Comparison of ENCODE assay signal across 11 cellular contexts in genomic region chr14:105864651-105865265, GRCh38.
A peak's percentile ranks its signal among the peaks of the same experiment; 100 is the strongest.
DNase-seq lines count a peak whose midpoint lies in the region; ATAC-seq and TF ChIP-seq lines count a peak whose summit lies in the region.
"Had no signal": no experiment of that assay in that cellular context is flagged by ENCODE, and none has a peak within 500 bp of the region (broad histone marks: within the 10 kb centered on the region; RNA-seq: fewer than 3 reads in every experiment).

No MANE protein-coding gene starts in this region.

- intact Hi-C loops in uterus (cut with DNase I; ENCODE audit: low total_unique reads) = no loop called here
- intact Hi-C loops in activated T-helper 1 cell treated with anti-CD3 and anti-CD28 coated beads, Interleukin-12 subunit alpha, Interleukin-12 subunit beta, Interleukin-2, Interleukin-4 antibody, amounts not matched to agents 30 ng/mL and 10 ng/mL and 1 ng/mL, durations not matched to agents 14 hours and 24 hours and 36 hours (cut with micrococcal nuclease) = loop anchor here (5.0 kb wide), 1 partner anchor 148 kb away; no protein-coding TSS in a partner anchor

- no peak overlapping the region for H3K27ac ChIP-seq in uterus

- H3K4me1 Mint-ChIP-seq in activated naive CD4-positive, alpha-beta T cell treated with anti-CD3 and anti-CD28 coated beads, Interleukin-2, amount 10 ng/mL, durations not matched to agents 7 days and 5 days = peaks cover 71% of the 10 kb centered on the region
- peaks cover 27% of the 10 kb centered on the region for H3K4me1 Mint-ChIP-seq in activated naive CD8-positive, alpha-beta T cell treated with anti-CD3 and anti-CD28 coated beads, Interleukin-2, amount 10 ng/mL, durations not matched to agents 7 days and 5 days
- H3K4me1 Mint-ChIP-seq in activated T-helper 1 cell treated with anti-CD3 and anti-CD28 coated beads, Interleukin-12 subunit alpha, Interleukin-12 subunit beta, Interleukin-2, Interleukin-4 antibody, amounts not matched to agents 30 ng/mL and 10 ng/mL and 1 ng/mL, durations not matched to agents 14 hours and 24 hours and 36 hours (ENCODE audit: low read depth) = peaks cover 33% of the 10 kb centered on the region
- H3K4me1 Mint-ChIP-seq: neural crest cell had no signal

- peaks cover 14% of the 10 kb centered on the region for H3K36me3 Mint-ChIP-seq in activated naive CD4-positive, alpha-beta T cell treated with anti-CD3 and anti-CD28 coated beads, Interleukin-2, amount 10 ng/mL, durations not matched to agents 7 days and 5 days
- peaks cover 1% of the 10 kb centered on the region for H3K36me3 Mint-ChIP-seq in activated naive CD8-positive, alpha-beta T cell treated with anti-CD3 and anti-CD28 coated beads, Interleukin-2, amount 10 ng/mL, durations not matched to agents 7 days and 5 days
- H3K36me3 Mint-ChIP-seq in activated T-helper 1 cell treated with anti-CD3 and anti-CD28 coated beads, Interleukin-12 subunit alpha, Interleukin-12 subunit beta, Interleukin-2, Interleukin-4 antibody, amounts not matched to agents 30 ng/mL and 10 ng/mL and 1 ng/mL, durations not matched to agents 14 hours and 24 hours and 36 hours (ENCODE audit: low read depth) = no peaks in the 10 kb centered on the region

- POLR2A ChIA-PET in activated naive CD8-positive, alpha-beta T cell treated with anti-CD3 and anti-CD28 coated beads, Interleukin-2, amount 10 ng/mL, durations not matched to agents 7 days and 5 days (lab: Charles Lee) = no interaction called here

- H3K4me3 ChIP-seq in mononuclear cell (ENCODE audit: low read length) = peak overlapping the region; percentile 60
- no peak overlapping the region for H3K4me3 ChIP-seq in uterus
- H3K4me3 ChIP-seq: MG63 had no signal

- no peaks in the 10 kb centered on the region for H3K36me3 ChIP-seq in uterus
- H3K36me3 ChIP-seq: MG63 had no signal

- no peak for TF ChIP-seq POLR2A in uterus (IDR thresholded peaks at IDR 0.05)

- peaks cover 30% of the 10 kb centered on the region for H3K27me3 Mint-ChIP-seq in activated naive CD4-positive, alpha-beta T cell treated with anti-CD3 and anti-CD28 coated beads, Interleukin-2, amount 10 ng/mL, durations not matched to agents 7 days and 5 days
- no peaks in the 10 kb centered on the region for H3K27me3 Mint-ChIP-seq in activated naive CD8-positive, alpha-beta T cell treated with anti-CD3 and anti-CD28 coated beads, Interleukin-2, amount 10 ng/mL, durations not matched to agents 7 days and 5 days
- H3K27me3 Mint-ChIP-seq in activated T-helper 1 cell treated with anti-CD3 and anti-CD28 coated beads, Interleukin-12 subunit alpha, Interleukin-12 subunit beta, Interleukin-2, Interleukin-4 antibody, amounts not matched to agents 30 ng/mL and 10 ng/mL and 1 ng/mL, durations not matched to agents 14 hours and 24 hours and 36 hours (ENCODE audit: insufficient read depth) = peaks cover 10% of the 10 kb centered on the region

- no peaks in the 10 kb centered on the region for H3K9me3 Mint-ChIP-seq in activated naive CD4-positive, alpha-beta T cell treated with anti-CD3 and anti-CD28 coated beads, Interleukin-2, amount 10 ng/mL, durations not matched to agents 7 days and 5 days
- no peaks in the 10 kb centered on the region for H3K9me3 Mint-ChIP-seq in activated naive CD8-positive, alpha-beta T cell treated with anti-CD3 and anti-CD28 coated beads, Interleukin-2, amount 10 ng/mL, durations not matched to agents 7 days and 5 days
- no peaks in the 10 kb centered on the region for H3K9me3 Mint-ChIP-seq in activated T-helper 1 cell treated with anti-CD3 and anti-CD28 coated beads, Interleukin-12 subunit alpha, Interleukin-12 subunit beta, Interleukin-2, Interleukin-4 antibody, amounts not matched to agents 30 ng/mL and 10 ng/mL and 1 ng/mL, durations not matched to agents 14 hours and 24 hours and 36 hours

- no peak for ATAC-seq in activated naive CD8-positive, alpha-beta T cell treated with anti-CD3 and anti-CD28 coated beads, Interleukin-2, amount 10 ng/mL, durations not matched to agents 7 days and 5 days (ENCODE audit: low read depth)

- H3K27ac Mint-ChIP-seq in activated naive CD4-positive, alpha-beta T cell treated with anti-CD3 and anti-CD28 coated beads, Interleukin-2, amount 10 ng/mL, durations not matched to agents 7 days and 5 days = peak overlapping the region; percentile 72
- H3K27ac Mint-ChIP-seq in activated naive CD8-positive, alpha-beta T cell treated with anti-CD3 and anti-CD28 coated beads, Interleukin-2, amount 10 ng/mL, durations not matched to agents 7 days and 5 days = peak overlapping the region; percentile 52
- no peak overlapping the region for H3K27ac Mint-ChIP-seq in activated T-helper 1 cell treated with anti-CD3 and anti-CD28 coated beads, Interleukin-12 subunit alpha, Interleukin-12 subunit beta, Interleukin-2, Interleukin-4 antibody, amounts not matched to agents 30 ng/mL and 10 ng/mL and 1 ng/mL, durations not matched to agents 14 hours and 24 hours and 36 hours

- DNase-seq in activated naive CD4-positive, alpha-beta T cell treated with anti-CD3 and anti-CD28 coated beads, Interleukin-2, amount 10 ng/mL, durations not matched to agents 7 days and 5 days = peak; percentile 20
- DNase-seq in activated naive CD4-positive, alpha-beta T cell (lab: John Stamatoyannopoulos, UW) = no peak
- peak; percentile 33 for DNase-seq in activated naive CD8-positive, alpha-beta T cell treated with anti-CD3 and anti-CD28 coated beads, Interleukin-2, amount 10 ng/mL, durations not matched to agents 7 days and 5 days
- DNase-seq in uterus (peak; percentile 7 to 12), SW480 (ENCODE audit: low spot score) (no peak), NCI-H524 (lab: John Stamatoyannopoulos, UW) (no peak)
- DNase-seq in activated T-helper 1 cell treated with anti-CD3 and anti-CD28 coated beads, Interleukin-12 subunit alpha, Interleukin-12 subunit beta, Interleukin-2, Interleukin-4 antibody, amounts not matched to agents 30 ng/mL and 10 ng/mL and 1 ng/mL, durations not matched to agents 14 hours and 24 hours and 36 hours (ENCODE audit: low spot score) = no peak
- DNase-seq: DMS53, MG63 had no signal

- H3K9me3 ChIP-seq in mononuclear cell (ENCODE audit: low read depth, low read length) (no peaks in the 10 kb centered on the region), uterus (no peaks in the 10 kb centered on the region)
- H3K9me3 ChIP-seq: MG63 had no signal

- peaks cover 5% of the 10 kb centered on the region for H3K4me1 ChIP-seq in mononuclear cell (ENCODE audit: insufficient read depth, low read length)
- H3K4me1 ChIP-seq in uterus = no peaks in the 10 kb centered on the region

- CTCF ChIA-PET in activated naive CD4-positive, alpha-beta T cell treated with anti-CD3 and anti-CD28 coated beads, Interleukin-2, amount 10 ng/mL, durations not matched to agents 7 days and 5 days (lab: Charles Lee) = no interaction called here

- H3K4me3 Mint-ChIP-seq in activated naive CD4-positive, alpha-beta T cell treated with anti-CD3 and anti-CD28 coated beads, Interleukin-2, amount 10 ng/mL, durations not matched to agents 7 days and 5 days = peak overlapping the region; percentile 60
- no peak overlapping the region for H3K4me3 Mint-ChIP-seq in activated naive CD8-positive, alpha-beta T cell treated with anti-CD3 and anti-CD28 coated beads, Interleukin-2, amount 10 ng/mL, durations not matched to agents 7 days and 5 days
- no peak overlapping the region for H3K4me3 Mint-ChIP-seq in activated T-helper 1 cell treated with anti-CD3 and anti-CD28 coated beads, Interleukin-12 subunit alpha, Interleukin-12 subunit beta, Interleukin-2, Interleukin-4 antibody, amounts not matched to agents 30 ng/mL and 10 ng/mL and 1 ng/mL, durations not matched to agents 14 hours and 24 hours and 36 hours
- H3K4me3 Mint-ChIP-seq: neural crest cell had no signal

- peaks cover 24% of the 10 kb centered on the region for H3K27me3 ChIP-seq in mononuclear cell (ENCODE audit: insufficient read depth, low read length)
- no peaks in the 10 kb centered on the region for H3K27me3 ChIP-seq in uterus
- H3K27me3 ChIP-seq: MG63 had no signal

- no peak for TF ChIP-seq CTCF in uterus (IDR thresholded peaks at IDR 0.05)

Comparison
In these comparisons a context has a peak if more than half of its experiments do, and no peak if none do; other contexts are left out.
1. DNase-seq: peak in activated naive CD4-positive, alpha-beta T cell treated with anti-CD3 and anti-CD28 coated beads, Interleukin-2, amount 10 ng/mL, durations not matched to agents 7 days and 5 days (single experiment), activated naive CD8-positive, alpha-beta T cell treated with anti-CD3 and anti-CD28 coated beads, Interleukin-2, amount 10 ng/mL, durations not matched to agents 7 days and 5 days (single experiment) and uterus (2 of 2); none in activated naive CD4-positive, alpha-beta T cell (0 of 4), SW480 (single experiment), NCI-H524 (0 of 2) and activated T-helper 1 cell treated with anti-CD3 and anti-CD28 coated beads, Interleukin-12 subunit alpha, Interleukin-12 subunit beta, Interleukin-2, Interleukin-4 antibody, amounts not matched to agents 30 ng/mL and 10 ng/mL and 1 ng/mL, durations not matched to agents 14 hours and 24 hours and 36 hours (single experiment).